ENCODE assay signal across 8 cellular contexts in genomic region chr6:112163295-112164257, GRCh38.
DNase-seq lines count a peak whose midpoint lies in the region; ATAC-seq and TF ChIP-seq lines count a peak whose summit lies in the region.

No MANE protein-coding gene starts in this region.

- H3K9me3 Mint-ChIP-seq in glutamatergic neuron (ENCODE audit: unreplicated experiment) = peaks cover 1% of the 10 kb centered on the region

- peaks cover 2% of the 10 kb centered on the region for H3K27me3 Mint-ChIP-seq in glutamatergic neuron (ENCODE audit: unreplicated experiment)

- peak; percentile 69 for DNase-seq in DMS53 (lab: John Stamatoyannopoulos, UW)
- peak; percentile 81 for DNase-seq in HK-2 (ENCODE audit: unreplicated experiment)
- DNase-seq in RPMI7951 (ENCODE audit: low read depth) = peak; percentile 48
- peak; percentile 55 to 63 for DNase-seq in activated T-helper 1 cell treated with anti-CD3 and anti-CD28 coated beads, Interleukin-2, amount 50 U/mL, for 16 hours (ENCODE audit: low read depth in 1 of 2, low spot score in 1 of 2)
- peak; percentile 89 for DNase-seq in glutamatergic neuron
- DNase-seq in putamen (ENCODE audit: low spot score) = peak; percentile 37
- no peak for DNase-seq in NCI-H1048 (lab: John Stamatoyannopoulos, UW)

- H3K4me3 Mint-ChIP-seq in glutamatergic neuron (ENCODE audit: unreplicated experiment) = no peak overlapping the region

- no peaks in the 10 kb centered on the region for H3K36me3 Mint-ChIP-seq in glutamatergic neuron (ENCODE audit: unreplicated experiment)

- no peak overlapping the region for H3K27ac Mint-ChIP-seq in glutamatergic neuron (ENCODE audit: unreplicated experiment)

- TF ChIP-seq CTCF in glutamatergic neuron (IDR thresholded peaks at IDR 0.05; ENCODE audit: partially characterized antibody, unreplicated experiment) = peak; percentile 92

- peak; percentile 99 for ATAC-seq in GM21367 (IDR thresholded peaks at IDR 0.05; ENCODE audit: unreplicated experiment)

- peaks cover 2% of the 10 kb centered on the region for H3K4me1 Mint-ChIP-seq in glutamatergic neuron (ENCODE audit: low read depth, unreplicated experiment)
